ENCODE assay signal across 1 cellular context in genomic region chr15:39580117-39580629, GRCh38.
A peak's percentile ranks its signal among the peaks of the same experiment; 100 is the strongest.
TF ChIP-seq lines count a peak whose summit lies in the region.

No MANE protein-coding gene starts in this region.

TF ChIP-seq in HEK293, 187 proteins besides CTCF, POLR2A, EP300 and RAD21 (continued from another document):
- TF ChIP-seq ZNF645 (tag by site-specific recombination; IDR thresholded peaks at IDR 0.05) (no peak), ZNF202 (tag by site-specific recombination; IDR thresholded peaks at IDR 0.05; ENCODE audit: borderline replicate concordance) (no peak), ZNF211 (tag by site-specific recombination; IDR thresholded peaks at IDR 0.05; ENCODE audit: low read depth) (no peak), PRDM6 (tag by site-specific recombination; IDR thresholded peaks at IDR 0.05) (no peak), ZNF791 (tag by site-specific recombination; IDR thresholded peaks at IDR 0.05) (no peak), PBX3 (CRISPR knock-in tag; IDR thresholded peaks at IDR 0.05) (peak; percentile 15; the same call in 1 of the 2 replicates), ZNF571 (tag by site-specific recombination; IDR thresholded peaks at IDR 0.05) (no peak), ZNF660 (tag by site-specific recombination; IDR thresholded peaks at IDR 0.05) (peak; percentile 58; the same call in 1 of the 2 replicates), ZNF623 (tag by site-specific recombination; IDR thresholded peaks at IDR 0.05) (no peak), ZBTB44 (tag by site-specific recombination; IDR thresholded peaks at IDR 0.05) (no peak), ZNF654 (tag by site-specific recombination; IDR thresholded peaks at IDR 0.05; ENCODE audit: low read depth) (peak; percentile 56), KLF7 (tag by site-specific recombination; IDR thresholded peaks at IDR 0.05; ENCODE audit: borderline replicate concordance) (no peak), ZBTB8A (tag by site-specific recombination; IDR thresholded peaks at IDR 0.05) (no peak), GFI1B (tag by site-specific recombination; IDR thresholded peaks at IDR 0.05) (no peak), ZNF239 (tag by site-specific recombination; IDR thresholded peaks at IDR 0.05) (no peak), MYNN (tag by site-specific recombination; IDR thresholded peaks at IDR 0.05; ENCODE audit: borderline replicate concordance) (no peak), ZBTB17 (tag by site-specific recombination; IDR thresholded peaks at IDR 0.05) (no peak), ZNF266 (tag by site-specific recombination; IDR thresholded peaks at IDR 0.05; ENCODE audit: low read depth) (no peak), ZNF692 (tag by site-specific recombination; IDR thresholded peaks at IDR 0.05) (peak; percentile 97), GLI2 (tag by site-specific recombination; IDR thresholded peaks at IDR 0.05; ENCODE audit: borderline replicate concordance, low read depth) (no peak), ZSCAN23 (tag by site-specific recombination; IDR thresholded peaks at IDR 0.05) (no peak), ZNF510 (tag by site-specific recombination; IDR thresholded peaks at IDR 0.05; ENCODE audit: insufficient replicate concordance) (no peak), ZBTB10 (tag by site-specific recombination; IDR thresholded peaks at IDR 0.05) (no peak), SP3 (tag by site-specific recombination; IDR thresholded peaks at IDR 0.05) (no peak), ZNF366 (tag by site-specific recombination; conservative IDR thresholded peaks at IDR 0.05) (no peak), ZNF76 (tag by site-specific recombination; IDR thresholded peaks at IDR 0.05; ENCODE audit: borderline replicate concordance, low read depth) (no peak), PRDM2 (tag by site-specific recombination; IDR thresholded peaks at IDR 0.05; ENCODE audit: borderline replicate concordance) (no peak), ZSCAN30 (tag by site-specific recombination; IDR thresholded peaks at IDR 0.05) (0 out of 2 replicates have a peak, but pooled peaks have one; percentile 46)
